ENCODE assay signal across 13 cellular contexts in the genomic region with DNA sequence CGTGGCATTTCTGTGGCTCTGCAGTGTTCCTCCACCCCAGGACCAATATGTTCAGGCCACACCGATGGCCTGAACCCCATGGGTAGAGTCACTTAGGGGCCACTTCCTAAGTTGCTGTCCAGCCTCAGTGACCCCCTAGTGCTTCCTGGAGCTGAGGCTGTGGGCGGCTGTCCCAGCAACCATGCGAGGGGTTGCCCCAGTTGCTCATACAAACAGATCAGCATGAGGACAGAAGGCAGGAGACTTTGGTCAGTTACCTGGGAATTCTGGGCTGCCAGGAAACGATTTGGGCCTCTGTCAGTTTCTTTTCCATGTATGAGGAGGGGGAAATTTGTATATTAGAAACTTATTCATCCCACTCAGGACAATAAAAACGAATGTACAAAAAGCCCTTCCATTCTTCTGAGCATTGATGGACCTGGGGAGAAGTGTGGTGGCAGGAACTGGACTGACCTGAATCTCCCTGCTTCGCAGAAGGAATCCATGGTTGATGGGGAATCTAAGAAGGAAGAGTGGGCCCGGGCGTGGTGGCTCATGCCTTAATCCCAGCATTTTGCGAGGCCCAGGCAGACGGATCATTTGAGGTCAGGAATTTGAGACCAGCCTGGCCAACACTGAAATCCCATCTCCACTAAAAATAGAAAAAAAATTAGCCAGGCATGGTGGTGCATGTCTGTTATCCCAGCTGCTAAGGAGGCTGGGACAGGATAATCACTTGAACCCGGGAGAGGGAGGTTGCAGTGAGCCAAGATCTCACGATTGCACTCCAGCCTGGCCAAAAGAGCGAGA. TPM values are rescaled to one million over a fixed set of nuclear protein-coding genes. Genes with fewer than 3 reads are reported as not detected.
DNase-seq lines count a peak whose midpoint lies in the region; FAIRE-seq and TF ChIP-seq lines count a peak whose summit lies in the region.
"Had no signal": no experiment of that assay in that cellular context is flagged by ENCODE, and none has a peak within 500 bp of the region (broad histone marks: within the 10 kb centered on the region; RNA-seq: fewer than 3 reads in every experiment).

No MANE protein-coding gene starts in this region.

- no peak overlapping the region for H2AK5ac ChIP-seq in H1 (ENCODE audit: low read depth, low read length)

- H3K4me1 ChIP-seq in Caco-2 (peaks cover 23% of the 10 kb centered on the region), H1 (replicated peaks in 1 of 4; ENCODE audit: control insufficient read depth in 3 of 4, insufficient read depth in 4 of 4, low read length in 3 of 4) (peaks cover 4 to 16% (median 7%) of the 10 kb centered on the region in 4 experiments; a peak in 6 of 7 replicates), parathyroid adenoma (no peaks in the 10 kb centered on the region), tibial nerve (peaks cover 0 to 30% (median 16%) of the 10 kb centered on the region in 4 donors)

- no peaks in the 10 kb centered on the region for H3K27me3 Mint-ChIP-seq in Caco-2 (ENCODE audit: insufficient read depth, unreplicated experiment)

- peaks cover 6% of the 10 kb centered on the region; the same call in 1 of the 2 replicates for H3K23me2 ChIP-seq in H1 (ENCODE audit: low read depth, low read length)

- TF ChIP-seq RAD21 in H1 (IDR thresholded peaks at IDR 0.05 in 1 of 2, conservative IDR thresholded peaks at IDR 0.05 in 1 of 2; ENCODE audit: low read depth in 2 of 2, low read length in 2 of 2), result no peak

- no peak overlapping the region for H3K14ac ChIP-seq in H1 (ENCODE audit: insufficient read length)

- no peak overlapping the region for H2BK120ac ChIP-seq in H1 (replicated peaks; ENCODE audit: low read depth, low read length)

- no peak overlapping the region for H2BK5ac ChIP-seq in H1 (ENCODE audit: low read depth, low read length)

- no peak for TF ChIP-seq POLR2A in H1 (IDR thresholded peaks at IDR 0.05; ENCODE audit: control extremely low read depth in 1 of 2, low read depth in 2 of 2, low read length in 2 of 2)
- no peak for TF ChIP-seq POLR2A in tibial nerve (IDR thresholded peaks at IDR 0.05)

- no peak overlapping the region for H4K5ac ChIP-seq in H1 (ENCODE audit: insufficient read length, low read depth, low read length)

- H3K4me1 Mint-ChIP-seq in Caco-2 (ENCODE audit: low read depth, unreplicated experiment), result no peaks in the 10 kb centered on the region

- H3K79me1 ChIP-seq in H1 (ENCODE audit: low read depth, low read length), result no peaks in the 10 kb centered on the region

- no peaks in the 10 kb centered on the region for H3K9me3 Mint-ChIP-seq in Caco-2 (ENCODE audit: unreplicated experiment)

- intact Hi-C loops in Caco-2 (cut with micrococcal nuclease; ENCODE audit: unreplicated experiment), result no loop called here

- H3K4ac ChIP-seq in H1 (replicated peaks; ENCODE audit: insufficient read length, low read depth, low read length), result no peak overlapping the region

- no peak for TF ChIP-seq CTCF in Caco-2 (IDR thresholded peaks at IDR 0.05; ENCODE audit: insufficient read depth in 1 of 2, low read depth in 1 of 2, low read length in 1 of 2, severe bottlenecking in 1 of 2, unreplicated experiment in 1 of 2)
- no peak for TF ChIP-seq CTCF in H1 (IDR thresholded peaks at IDR 0.05; ENCODE audit: control extremely low read depth in 1 of 3, insufficient read depth in 1 of 3, low read depth in 1 of 3, low read length in 3 of 3)
- TF ChIP-seq CTCF in parathyroid adenoma (IDR thresholded peaks at IDR 0.05), result no peak
- no peak for TF ChIP-seq CTCF in tibial nerve (IDR thresholded peaks at IDR 0.05)

- H3K36me3 Mint-ChIP-seq in Caco-2 (ENCODE audit: insufficient read depth, unreplicated experiment), result peaks cover 5% of the 10 kb centered on the region

- H3K79me2 ChIP-seq in H1 (ENCODE audit: control insufficient read depth in 1 of 2, insufficient read depth in 2 of 2, low read length in 2 of 2) (no peaks in the 10 kb centered on the region), parathyroid adenoma (no peaks in the 10 kb centered on the region)

- no peak overlapping the region for H3K9ac ChIP-seq in H1 (replicated peaks in 1 of 4; ENCODE audit: extremely low read depth in 1 of 4, low read depth in 3 of 4, low read length in 3 of 4)
- no peak overlapping the region for H3K9ac ChIP-seq in parathyroid adenoma

- H3K36me3 ChIP-seq in Caco-2 (ENCODE audit: control insufficient read depth, insufficient read depth, low read length) (no peaks in the 10 kb centered on the region), H1 (ENCODE audit: control insufficient read depth in 2 of 4, insufficient read depth in 4 of 4, low read length in 3 of 4) (no peaks in the 10 kb centered on the region), parathyroid adenoma (ENCODE audit: control insufficient read depth, insufficient read depth, low read length) (no peaks in the 10 kb centered on the region), tibial nerve (no peaks in the 10 kb centered on the region)

- H4K8ac ChIP-seq in H1 (ENCODE audit: extremely low read depth, insufficient read depth, low read length), result no peak overlapping the region

- no peak overlapping the region for H3K4me2 ChIP-seq in H1 (ENCODE audit: insufficient read depth in 1 of 2, low read depth in 2 of 2, low read length in 2 of 2)
- no peak overlapping the region for H3K4me2 ChIP-seq in parathyroid adenoma (ENCODE audit: low read length)

- WGBS in H1 (ENCODE audit: extremely low coverage in 1 of 2, insufficient coverage in 1 of 2, insufficient read length in 1 of 2, insufficient replicate concordance in 2 of 2, low coverage in 1 of 2, low lambda C conversion rate in 2 of 2, missing lambda C conversion rate in 1 of 2), 2 experiments, result 84% methylated on average over 14 of the region's 14 CpGs; no CpG with 5 or more reads in 1 of the 2 experiments
- 82 to 85% methylated on average over 12 to 14 of the region's 14 CpGs for WGBS in tibial nerve, 2 donors

- H3K27me3 ChIP-seq in Caco-2 (replicated peaks; ENCODE audit: control insufficient read depth, insufficient read depth, low read length) (no peaks in the 10 kb centered on the region), H1 (replicated peaks in 1 of 4; ENCODE audit: control insufficient read depth in 3 of 4, extremely low read depth in 1 of 4, insufficient read depth in 3 of 4, low read length in 3 of 4) (no peaks in the 10 kb centered on the region; a peak in 1 of 7 replicates), parathyroid adenoma (ENCODE audit: control insufficient read depth, insufficient read depth, low read length) (no peaks in the 10 kb centered on the region), tibial nerve (no peaks in the 10 kb centered on the region)

- no peak overlapping the region for H3K4me3 Mint-ChIP-seq in Caco-2 (ENCODE audit: unreplicated experiment)

- H2BK15ac ChIP-seq in H1 (ENCODE audit: low read length), result 0 out of 2 replicates have a peak overlapping the region, but pooled peaks have one; percentile 14

- peak overlapping the region; percentile 90 for H3K27ac Mint-ChIP-seq in Caco-2 (ENCODE audit: unreplicated experiment)

- no peak overlapping the region for H3K4me3 ChIP-seq in Caco-2 (ENCODE audit: low read depth, low read length)
- no peak overlapping the region for H3K4me3 ChIP-seq in H1 (ENCODE audit: extremely low read depth in 1 of 4, insufficient read depth in 2 of 4, low read depth in 3 of 4, low read length in 4 of 4)
- H3K4me3 ChIP-seq in parathyroid adenoma (ENCODE audit: low read depth, low read length), result peak overlapping the region; percentile 99
- H3K4me3 ChIP-seq in tibial nerve, result no peak overlapping the region

- DNase-seq in Caco-2 (no peak), LHCN-M2 (ENCODE audit: low read depth) (peak; percentile 55), H1 (ENCODE audit: low read depth in 1 of 2, low spot score in 2 of 2) (no peak), NCI-H1694 treated with DMSO at 0.1 percent for 48 hours (lab: John Stamatoyannopoulos, UW) (no peak), tibial nerve (ENCODE audit: low spot score in 2 of 2) (no peak), DMS153 treated with DMSO at 0.1 percent for 48 hours (lab: John Stamatoyannopoulos, UW; ENCODE audit: unreplicated experiment) (no peak)
- DNase-seq: cortex of kidney; foreskin fibroblast; NCI-H1092; NCI-H524 treated with DMSO at 0.1 percent for 48 hours; stimulated activated CD4-positive, alpha-beta T cell treated with anti-CD3 and anti-CD28 coated beads, Interleukin-4, amount 100 ng/mL, for 24 hours had no signal

- no TSS peak for BruUV-seq in Caco-2 (replicated peaks; lab: Mats Ljungman, UMichigan)

- POLR2A ChIA-PET in Caco-2 (lab: Charles Lee), result no interaction called here
- POLR2A ChIA-PET in H1 (lab: Charles Lee; ENCODE audit: partially characterized antibody), result interaction anchor here (1.0 to 12.7 kb wide), 14 partner anchors 8 to 74 kb away, joined by 3 to 140 read pairs (median 5); partner anchors contain the start of genes CLDN6, CLDN9, HCFC1R1 and THOC6

- TF ChIP-seq EP300 in H1 (IDR thresholded peaks at IDR 0.05; ENCODE audit: borderline replicate concordance in 1 of 2, low read depth in 2 of 2, low read length in 2 of 2) (no peak), tibial nerve (IDR thresholded peaks at IDR 0.05) (no peak)

- H2AFZ ChIP-seq in H1 (ENCODE audit: low read length) (no peak overlapping the region), parathyroid adenoma (no peak overlapping the region)

- no peak overlapping the region for H3K27ac ChIP-seq in H1 (ENCODE audit: low read depth, low read length)
- H3K27ac ChIP-seq in parathyroid adenoma, result no peak overlapping the region
- H3K27ac ChIP-seq in tibial nerve, result no peak overlapping the region

- no peak overlapping the region for H4K91ac ChIP-seq in H1 (replicated peaks; ENCODE audit: insufficient read length, low read length)

- 0 out of 2 replicates have a peak overlapping the region, but pooled peaks have one; percentile 84 for H2BK12ac ChIP-seq in H1 (ENCODE audit: low read depth, low read length)

- CTCF ChIA-PET in Caco-2 (lab: Charles Lee), result interaction anchor here (0.6 to 2.7 kb wide), 2 partner anchors 68 to 71 kb away, joined by 7 to 44 read pairs; no protein-coding TSS in a partner anchor
- CTCF ChIA-PET in H1 (lab: Charles Lee; ENCODE audit: partially characterized antibody), result interaction anchor here (0.6 to 8.3 kb wide), 19 partner anchors 9 to 99 kb away, joined by 3 to 88 read pairs (median 6); partner anchors contain the start of genes ZNF205, ZNF213 and ZSCAN10

- peaks cover 4 to 7% of the 10 kb centered on the region in 2 experiments for H4K20me1 ChIP-seq in H1 (replicated peaks in 1 of 2; ENCODE audit: control insufficient read depth in 1 of 2, insufficient read depth in 2 of 2, low read length in 2 of 2)

- no peak overlapping the region for H3K56ac ChIP-seq in H1 (replicated peaks; ENCODE audit: insufficient read length, low read depth, low read length)

- no peak overlapping the region for H3K23ac ChIP-seq in H1 (ENCODE audit: insufficient read length)

- FAIRE-seq in H1 (lab: Jason Lieb, UNC), result no peak

- no peaks in the 10 kb centered on the region for H3K9me3 ChIP-seq in Caco-2
- no peaks in the 10 kb centered on the region for H3K9me3 ChIP-seq in H1 (ENCODE audit: insufficient read depth in 2 of 2, low read depth in 1 of 2, low read length in 1 of 2)
- no peaks in the 10 kb centered on the region for H3K9me3 ChIP-seq in parathyroid adenoma (ENCODE audit: control insufficient read depth, low read length)
- no peaks in the 10 kb centered on the region for H3K9me3 ChIP-seq in tibial nerve

- H2BK20ac ChIP-seq in H1 (ENCODE audit: low read length), result no peak overlapping the region

- H3K18ac ChIP-seq in H1 (ENCODE audit: extremely low read depth, low read length), result no peak overlapping the region

RNA-seq across cellular contexts. Expression of gene IL32, which starts 4.9 kb away (rescaled TPM):
- 149 and 165 TPM in 2 replicates for total RNA-seq in Caco-2 (2022)
- total RNA-seq in LHCN-M2 (2014; rRNA removed), result 9.6 and 12.3 TPM in 2 replicates
- polyA plus RNA-seq in LHCN-M2 (2012), result 156 TPM
- total RNA-seq in H1 (2021; fragmentation: NEBNext Ultra II Directional; extraction: Animal tissue kit (Norgen Biotek cat#: 25700)), result 2.0 and 2.7 TPM in 2 replicates
- polyA plus RNA-seq in H1 (2011; rRNA removed), result 4.3 and 5.0 TPM in 2 replicates
- 2.4 TPM for polyA plus RNA-seq in H1 (2011; cell fraction: cytosol; rRNA removed)
- 4.7 TPM for polyA plus RNA-seq in H1 (2011; cell fraction: nucleus; rRNA removed)
- polyA plus RNA-seq in H1 (2012, experiment 1 of 2), result 2.9 to 4.2 TPM (median 4.0 TPM) in 4 replicates
- polyA plus RNA-seq in H1 (2012, experiment 2 of 2), result 4.1 TPM
- 2.1 TPM for polyA plus RNA-seq in H1 (2013, experiment 1 of 2)
- polyA plus RNA-seq in H1 (2013, experiment 2 of 2), result 2.3 TPM
- polyA minus RNA-seq in H1 (2011; rRNA and poly(A)+ RNA removed), result 0.68 and 1.4 TPM in 2 replicates
- 2.8 TPM for polyA minus RNA-seq in H1 (2011; cell fraction: cytosol; rRNA and poly(A)+ RNA removed)
- 4.4 TPM for polyA minus RNA-seq in H1 (2011; cell fraction: nucleus; rRNA and poly(A)+ RNA removed)
- 10 to 100 TPM in 3 of 4 donors, 1 to 10 TPM in 1; 4.2 to 32.9 (median 21.7) TPM for total RNA-seq in tibial nerve

RNA-seq across cellular contexts. Expression of gene MMP25, which starts 14.2 kb away (rescaled TPM):
- total RNA-seq in Caco-2 (2022) (0.11 and 0.14 TPM in 2 replicates), LHCN-M2 (2014; rRNA removed) (0.06 and 0.11 TPM in 2 replicates), tibial nerve (under 1 TPM in 2 of 4 donors, not detected in 2; under 0.01 to 0.42 TPM)
- polyA plus RNA-seq in LHCN-M2 (2012), result 0.39 TPM
- 23.9 and 26.7 TPM in 2 replicates for total RNA-seq in H1 (2021; fragmentation: NEBNext Ultra II Directional; extraction: Animal tissue kit (Norgen Biotek cat#: 25700))
- 7.7 and 14.8 TPM in 2 replicates for polyA plus RNA-seq in H1 (2011; rRNA removed)
- polyA plus RNA-seq in H1 (2011; cell fraction: cytosol; rRNA removed), result 6.4 TPM
- polyA plus RNA-seq in H1 (2011; cell fraction: nucleus; rRNA removed), result 21.4 TPM
- polyA plus RNA-seq in H1 (2012, experiment 1 of 2), result 15.9 to 29.8 TPM (median 25.6 TPM) in 4 replicates
- 20.7 TPM for polyA plus RNA-seq in H1 (2012, experiment 2 of 2)
- polyA plus RNA-seq in H1 (2013, experiment 1 of 2), result 37.9 TPM
- polyA plus RNA-seq in H1 (2013, experiment 2 of 2), result 36.0 TPM
- polyA minus RNA-seq in H1 (2011; rRNA and poly(A)+ RNA removed), result 2.7 and 3.3 TPM in 2 replicates
- polyA minus RNA-seq in H1 (2011; cell fraction: cytosol; rRNA and poly(A)+ RNA removed), result 11.2 TPM
- polyA minus RNA-seq in H1 (2011; cell fraction: nucleus; rRNA and poly(A)+ RNA removed), result 6.4 TPM

RNA-seq across cellular contexts. Expression of gene BICDL2, which starts 23.8 kb away (rescaled TPM):
- total RNA-seq in Caco-2 (2022) (10.6 and 11.1 TPM in 2 replicates), LHCN-M2 (2014; rRNA removed) (not detected in 2 replicates), tibial nerve (not detected)
- not detected for polyA plus RNA-seq in LHCN-M2 (2012)
- total RNA-seq in H1 (2021; fragmentation: NEBNext Ultra II Directional; extraction: Animal tissue kit (Norgen Biotek cat#: 25700)), result 14.3 and 15.9 TPM in 2 replicates
- polyA plus RNA-seq in H1 (2011; rRNA removed), result 7.3 and 14.2 TPM in 2 replicates
- polyA plus RNA-seq in H1 (2011; cell fraction: cytosol; rRNA removed), result 18.0 TPM
- polyA plus RNA-seq in H1 (2011; cell fraction: nucleus; rRNA removed), result 32.3 TPM
- 9.8 to 15.5 TPM (median 13.9 TPM) in 4 replicates for polyA plus RNA-seq in H1 (2012, experiment 1 of 2)
- polyA plus RNA-seq in H1 (2012, experiment 2 of 2), result 5.9 TPM
- 10.2 TPM for polyA plus RNA-seq in H1 (2013, experiment 1 of 2)
- 9.1 TPM for polyA plus RNA-seq in H1 (2013, experiment 2 of 2)
- polyA minus RNA-seq in H1 (2011; rRNA and poly(A)+ RNA removed), result 2.5 and 4.1 TPM in 2 replicates
- 4.6 TPM for polyA minus RNA-seq in H1 (2011; cell fraction: cytosol; rRNA and poly(A)+ RNA removed)
- polyA minus RNA-seq in H1 (2011; cell fraction: nucleus; rRNA and poly(A)+ RNA removed), result 8.3 TPM
- total RNA-seq: subcutaneous adipose tissue had no signal

RNA-seq across cellular contexts. Expression of gene THOC6, which starts 36.7 kb away (rescaled TPM):
- 46.0 and 48.0 TPM in 2 replicates for total RNA-seq in Caco-2 (2022)
- total RNA-seq in LHCN-M2 (2014; rRNA removed), result 18.0 and 18.7 TPM in 2 replicates
- polyA plus RNA-seq in LHCN-M2 (2012), result 16.9 TPM
- 78.5 and 82.9 TPM in 2 replicates for total RNA-seq in H1 (2021; fragmentation: NEBNext Ultra II Directional; extraction: Animal tissue kit (Norgen Biotek cat#: 25700))
- 111 and 137 TPM in 2 replicates for polyA plus RNA-seq in H1 (2011; rRNA removed)
- 105 TPM for polyA plus RNA-seq in H1 (2011; cell fraction: cytosol; rRNA removed)
- polyA plus RNA-seq in H1 (2011; cell fraction: nucleus; rRNA removed), result 118 TPM
- polyA plus RNA-seq in H1 (2012, experiment 1 of 2), result 65.6 to 98.4 TPM (median 93.0 TPM) in 4 replicates
- polyA plus RNA-seq in H1 (2012, experiment 2 of 2), result 114 TPM
- polyA plus RNA-seq in H1 (2013, experiment 1 of 2), result 36.7 TPM
- 34.1 TPM for polyA plus RNA-seq in H1 (2013, experiment 2 of 2)
- 48.6 and 73.0 TPM in 2 replicates for polyA minus RNA-seq in H1 (2011; rRNA and poly(A)+ RNA removed)
- polyA minus RNA-seq in H1 (2011; cell fraction: cytosol; rRNA and poly(A)+ RNA removed), result 59.2 TPM
- 37.9 TPM for polyA minus RNA-seq in H1 (2011; cell fraction: nucleus; rRNA and poly(A)+ RNA removed)
- total RNA-seq in tibial nerve, result 10 to 100 TPM; 12.2 to 28.5 (median 18.0) TPM

RNA-seq across cellular contexts. Expression of gene HCFC1R1, which starts 36.8 kb away (rescaled TPM):
- 40.8 and 44.9 TPM in 2 replicates for total RNA-seq in Caco-2 (2022)
- 20.6 and 28.1 TPM in 2 replicates for total RNA-seq in LHCN-M2 (2014; rRNA removed)
- 165 TPM for polyA plus RNA-seq in LHCN-M2 (2012)
- 66.2 and 72.7 TPM in 2 replicates for total RNA-seq in H1 (2021; fragmentation: NEBNext Ultra II Directional; extraction: Animal tissue kit (Norgen Biotek cat#: 25700))
- polyA plus RNA-seq in H1 (2011; rRNA removed), result 138 and 195 TPM in 2 replicates
- polyA plus RNA-seq in H1 (2011; cell fraction: cytosol; rRNA removed), result 98.0 TPM
- polyA plus RNA-seq in H1 (2011; cell fraction: nucleus; rRNA removed), result 119 TPM
- polyA plus RNA-seq in H1 (2012, experiment 1 of 2), result 100 to 142 TPM (median 123 TPM) in 4 replicates
- polyA plus RNA-seq in H1 (2012, experiment 2 of 2), result 151 TPM
- 119 TPM for polyA plus RNA-seq in H1 (2013, experiment 1 of 2)
- 124 TPM for polyA plus RNA-seq in H1 (2013, experiment 2 of 2)
- polyA minus RNA-seq in H1 (2011; rRNA and poly(A)+ RNA removed), result 16.3 and 19.5 TPM in 2 replicates
- polyA minus RNA-seq in H1 (2011; cell fraction: cytosol; rRNA and poly(A)+ RNA removed), result 37.1 TPM
- polyA minus RNA-seq in H1 (2011; cell fraction: nucleus; rRNA and poly(A)+ RNA removed), result 29.6 TPM
- 10 to 100 TPM; 17.7 to 46.9 (median 38.5) TPM for total RNA-seq in tibial nerve

Comparison
In these comparisons a context has a peak if more than half of its experiments do, and no peak if none do; other contexts are left out.
1. RNA of gene MMP25, which starts 14.2 kb away (total RNA-seq): 23.9 to 26.7 TPM in H1; 0.06 to 0.11 TPM in LHCN-M2, 0.11 to 0.14 TPM in Caco-2 and under 0.01 to 0.42 TPM in tibial nerve; every median in the first group is over 10 times any median in the second.
2. RNA of gene BICDL2, which starts 23.8 kb away (total RNA-seq): 14.3 to 15.9 TPM in H1 and 10.6 to 11.1 TPM in Caco-2; not detected in LHCN-M2 and not detected in tibial nerve; every median in the first group is over 10 times any median in the second.